Comparison of ENCODE assay signal across 27 cellular contexts in genomic region chr19:33687761-33688656, GRCh38.
"Had no signal": no experiment of that assay in that cellular context is flagged by ENCODE, and none has a peak within 500 bp of the region (broad histone marks: within the 10 kb centered on the region; RNA-seq: fewer than 3 reads in every experiment).

No MANE protein-coding gene starts in this region.

- H3K9me3 ChIP-seq: body of pancreas, thoracic aorta, upper lobe of left lung had no signal

- H3K4me1 ChIP-seq: upper lobe of left lung had no signal

- H3K9ac ChIP-seq: parathyroid adenoma had no signal

- H3K36me3 ChIP-seq: thoracic aorta, upper lobe of left lung had no signal

- H3K27ac ChIP-seq: body of pancreas, hepatocyte, parathyroid adenoma, thoracic aorta, upper lobe of left lung had no signal

- FAIRE-seq: endothelial cell of umbilical vein had no signal

- DNase-seq: activated CD4-positive, alpha-beta T cell treated with anti-CD3 and anti-CD28 coated beads, Interleukin-2, amount 50 U/mL, for 4 hours; activated gamma-delta T cell; activated naive CD4-positive, alpha-beta T cell treated with anti-CD3 and anti-CD28 coated beads, Interleukin-2, amount 50 U/mL, for 16 hours; activated naive CD8-positive, alpha-beta T cell treated with anti-CD3 and anti-CD28 coated beads, Interleukin-2, amount 50 U/mL, for 24 hours; activated T-cell treated with anti-CD3 and anti-CD28 coated beads, Interleukin-2, amount 50 U/mL, for 72 hours; body of pancreas; caudate nucleus; dermis blood vessel endothelial cell; effector memory CD4-positive, alpha-beta T cell; foreskin melanocyte; immature natural killer cell; left ventricle myocardium superior; mammary epithelial cell; midbrain; stimulated activated CD4-positive, alpha-beta T cell treated with anti-CD3 and anti-CD28 coated beads, Interleukin-2, amount 100 ng/mL, for 48 hours; stimulated activated CD8-positive, alpha-beta memory T cell treated with anti-CD3 and anti-CD28 coated beads, Interleukin-4, amount 100 ng/mL, for 48 hours; stimulated activated naive B cell treated with anti-CD40 and anti-IgM and Interleukin-4, amounts not matched to agents 10 μg/mL and 1 μg/mL and 100 μg/mL, for 72 hours; T-helper 9 cell had no signal

- H3K4me3 ChIP-seq: body of pancreas, hepatocyte, smooth muscle cell, thoracic aorta, upper lobe of left lung had no signal

- ATAC-seq: activated naive CD8-positive, alpha-beta T cell treated with anti-CD3 and anti-CD28 coated beads, Interleukin-2, amount 50 U/mL, for 24 hours; activated T-cell treated with anti-CD3 and anti-CD28 coated beads, Interleukin-2, amount 50 U/mL, for 72 hours; body of pancreas; esophagus mucosa; left ventricle myocardium superior; sciatic nerve; stimulated activated naive B cell treated with anti-CD40 and anti-IgM and Interleukin-4, amounts not matched to agents 10 μg/mL and 1 μg/mL and 100 μg/mL, for 72 hours; WTC11 had no signal

- H3K27me3 ChIP-seq: upper lobe of left lung had no signal
